16 cellular contexts compared by ENCODE assay signal in genomic region chr1:171110485-171111340, GRCh38. TPM values are rescaled to one million over a fixed set of nuclear protein-coding genes. Genes with fewer than 3 reads are reported as not detected.
DNase-seq lines count a peak whose midpoint lies in the region; ATAC-seq and TF ChIP-seq lines count a peak whose summit lies in the region.
"Had no signal": no experiment of that assay in that cellular context is flagged by ENCODE, and none has a peak within 500 bp of the region (broad histone marks: within the 10 kb centered on the region; RNA-seq: fewer than 3 reads in every experiment).

No MANE protein-coding gene starts in this region.

- DNase-seq in HCEC 1CT (peak; percentile 27), coronary artery (ENCODE audit: low spot score) (no peak), left ventricle myocardium superior (no peak)
- no peak for DNase-seq in activated CD4-positive, CD25-positive, alpha-beta regulatory T cell (lab: John Stamatoyannopoulos, UW)
- DNase-seq in central memory CD4-positive, alpha-beta T cell = no peak
- DNase-seq: activated T-cell treated with anti-CD3 and anti-CD28 coated beads, Interleukin-2, amount 50 U/mL, for 72 hours; mesenchymal stem cell; NCI-H1436 treated with DMSO at 0.1 percent for 48 hours; SHP77; stimulated activated naive CD8-positive, alpha-beta T cell treated with anti-CD3 and anti-CD28 coated beads, Interleukin-15, Interleukin-2, amounts not matched to agents 100 U/mL and 50 U/mL, for 24 hours had no signal

- intact Hi-C loops in left ventricle myocardium superior (cut with micrococcal nuclease) = no loop called here

- H3K4me3 ChIP-seq in coronary artery (peak overlapping the region; percentile 2), subcutaneous abdominal adipose tissue (ENCODE audit: low read depth in 1 of 5, low read length in 5 of 5) (peak overlapping the region in 1 of 5 donors; percentile 23)
- H3K4me3 ChIP-seq: prostate gland had no signal

- peaks cover 8 to 51% (median 46%) of the 10 kb centered on the region in 5 donors for H3K4me1 ChIP-seq in subcutaneous abdominal adipose tissue (ENCODE audit: control insufficient read depth in 5 of 5, insufficient read depth in 5 of 5, low read length in 5 of 5)
- H3K4me1 ChIP-seq: prostate gland had no signal

- H3K27me3 ChIP-seq in subcutaneous abdominal adipose tissue (ENCODE audit: control insufficient read depth in 5 of 5, insufficient read depth in 4 of 5, low read length in 5 of 5) = no peaks in the 10 kb centered on the region

- TF ChIP-seq CTCF in coronary artery (IDR thresholded peaks at IDR 0.05) = no peak

- no peaks in the 10 kb centered on the region for H3K9me3 ChIP-seq in subcutaneous abdominal adipose tissue (ENCODE audit: control insufficient read depth in 5 of 5, low read length in 5 of 5)
- H3K9me3 ChIP-seq: prostate gland had no signal

- H3K27ac ChIP-seq in coronary artery = peak overlapping the region; percentile 21 to 74
- H3K27ac ChIP-seq in subcutaneous abdominal adipose tissue (ENCODE audit: low read depth, low read length) = peak overlapping the region; percentile 34
- H3K27ac ChIP-seq: prostate gland had no signal

- H3K36me3 ChIP-seq in subcutaneous abdominal adipose tissue (ENCODE audit: control insufficient read depth in 5 of 5, insufficient read depth in 5 of 5, low read length in 5 of 5) = no peaks in the 10 kb centered on the region
- H3K36me3 ChIP-seq: prostate gland had no signal

- peak overlapping the region in 1 of 5 donors; percentile 11 for H3K9ac ChIP-seq in subcutaneous abdominal adipose tissue (ENCODE audit: low read length in 5 of 5)

- peak; percentile 68 for ATAC-seq in left ventricle myocardium superior
- ATAC-seq in GM19397 (IDR thresholded peaks at IDR 0.05; ENCODE audit: unreplicated experiment) = no peak
- ATAC-seq: activated T-cell treated with anti-CD3 and anti-CD28 coated beads, Interleukin-2, amount 50 U/mL, for 72 hours; stimulated activated naive CD8-positive, alpha-beta T cell treated with anti-CD3 and anti-CD28 coated beads, Interleukin-15, Interleukin-2, amounts not matched to agents 100 U/mL and 50 U/mL, for 24 hours had no signal

RNA-seq across cellular contexts. Expression of gene FMO3, which starts 20.0 kb away (rescaled TPM):
- total RNA-seq in left ventricle myocardium superior = 1.8 TPM
- total RNA-seq: activated T-cell treated with anti-CD3 and anti-CD28 coated beads, Interleukin-2, amount 50 U/mL, for 72 hours; G401; MCF 10A; T-helper 2 cell treated with Interferon-gamma antibody and Interleukin-4, amounts not matched to agents 100 ng/mL and 5 ng/mL, for 36 hours had no signal
